In the genomic region with DNA sequence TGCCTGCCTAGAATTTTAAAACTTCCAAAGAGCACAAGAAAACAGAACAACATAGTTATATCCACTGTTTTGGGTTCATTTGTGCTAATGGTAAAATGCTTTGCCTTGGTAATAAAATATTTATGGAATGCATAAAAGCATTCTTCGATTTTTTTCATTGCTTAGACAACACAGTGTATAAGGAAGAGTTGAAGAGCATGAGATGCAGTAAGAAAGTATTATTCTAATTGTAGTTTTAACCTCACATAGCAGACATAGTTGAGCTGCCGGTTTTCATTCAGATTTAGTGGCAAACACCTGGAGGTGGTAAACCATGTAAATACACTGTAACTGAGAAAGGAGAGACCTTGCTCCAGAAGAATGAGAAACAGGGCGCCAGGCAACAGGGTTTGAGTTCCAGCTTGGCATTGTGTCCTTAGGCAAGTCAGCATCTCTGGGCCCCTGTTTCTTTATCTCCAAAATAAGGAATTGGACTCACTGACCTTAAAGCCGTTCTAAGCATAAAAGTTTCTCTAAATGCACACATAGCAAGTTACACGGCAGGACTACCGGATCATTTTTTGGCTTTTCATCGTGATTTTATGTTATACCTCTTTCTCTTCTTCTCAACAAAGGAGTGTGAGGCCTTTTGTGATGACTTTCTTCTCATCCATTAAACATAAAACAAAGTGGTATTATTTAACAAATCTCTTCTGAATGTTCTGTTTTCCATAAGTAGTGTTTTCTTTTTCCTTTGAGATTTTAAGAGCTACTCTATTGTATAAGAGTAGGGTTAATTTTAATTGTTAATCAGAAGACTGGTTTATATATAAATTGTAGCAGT, we compare ENCODE assay signal across 10 cellular contexts. TPM values are rescaled to one million over a fixed set of nuclear protein-coding genes. Genes with fewer than 3 reads are reported as not detected.
DNase-seq lines count a peak whose midpoint lies in the region; ATAC-seq and TF ChIP-seq lines count a peak whose summit lies in the region.
"Had no signal": no experiment of that assay in that cellular context is flagged by ENCODE, and none has a peak within 500 bp of the region (broad histone marks: within the 10 kb centered on the region; RNA-seq: fewer than 3 reads in every experiment).

No MANE protein-coding gene starts in this region.

- no peak for DNase-seq in activated naive CD4-positive, alpha-beta T cell treated with anti-CD3 and anti-CD28 coated beads for 36 hours
- DNase-seq in activated naive CD4-positive, alpha-beta T cell treated with anti-CD3 and anti-CD28 coated beads, Interleukin-2, amount 50 U/mL, for 72 hours (ENCODE audit: low spot score in 2 of 2): no peak
- no peak for DNase-seq in SKM-1 (lab: John Stamatoyannopoulos, UW; ENCODE audit: unreplicated experiment)
- no peak for DNase-seq in GM13977 (ENCODE audit: low spot score)
- DNase-seq: stimulated activated naive CD8-positive, alpha-beta T cell treated with anti-CD3 and anti-CD28 coated beads, Interleukin-15, Interleukin-2, amounts not matched to agents 100 U/mL and 50 U/mL, for 24 hours had no signal

- H3K4me1 ChIP-seq in iPS-18a (ENCODE audit: control insufficient read depth, low read depth, low read length): peaks cover 80% of the 10 kb centered on the region
- H3K4me1 ChIP-seq in skeletal muscle tissue (ENCODE audit: control insufficient read depth in 3 of 3, insufficient read depth in 3 of 3, low read length in 3 of 3): peaks cover 60 to 70% (median 64%) of the 10 kb centered on the region in 3 donors

- H3K27me3 ChIP-seq in iPS-18a (ENCODE audit: control insufficient read depth, insufficient read depth, low read length) (no peaks in the 10 kb centered on the region), skeletal muscle tissue (ENCODE audit: control insufficient read depth in 3 of 3, insufficient read depth in 3 of 3, low read length in 3 of 3) (no peaks in the 10 kb centered on the region)

- intact Hi-C loops in activated naive CD4-positive, alpha-beta T cell treated with anti-CD3 and anti-CD28 coated beads for 36 hours (cut with micrococcal nuclease): loop anchor here (1.0 to 10.0 kb wide), 3 partner anchors 7 to 1585 kb away; a partner anchor contains a TSS

- no peak overlapping the region for H3K4me3 Mint-ChIP-seq in activated naive CD4-positive, alpha-beta T cell treated with anti-CD3 and anti-CD28 coated beads for 36 hours

- peak overlapping the region; percentile 69 for H3K9ac ChIP-seq in iPS-18a (ENCODE audit: low read length)
- peak overlapping the region in 1 of 3 donors; percentile 3 for H3K9ac ChIP-seq in skeletal muscle tissue (ENCODE audit: low read depth in 1 of 3, low read length in 3 of 3)

- CTCF ChIA-PET in activated naive CD4-positive, alpha-beta T cell treated with anti-CD3 and anti-CD28 coated beads for 36 hours (lab: Charles Lee): interaction anchor here (1.0 to 2.4 kb wide), 2 partner anchors 11 to 481 kb away, joined by 3 to 10 read pairs; no protein-coding TSS in a partner anchor

- H3K27ac Mint-ChIP-seq in activated naive CD4-positive, alpha-beta T cell treated with anti-CD3 and anti-CD28 coated beads for 36 hours: peak overlapping the region; percentile 66
- no peak overlapping the region for H3K27ac Mint-ChIP-seq in activated naive CD4-positive, alpha-beta T cell treated with anti-CD3 and anti-CD28 coated beads, Interleukin-2, amount 50 U/mL, for 72 hours

- no peak for TF ChIP-seq CTCF in GM13977 (IDR thresholded peaks at IDR 0.05; ENCODE audit: extremely low read depth, insufficient read depth, missing control alignments)

- H3K4me1 Mint-ChIP-seq in activated naive CD4-positive, alpha-beta T cell treated with anti-CD3 and anti-CD28 coated beads for 36 hours (ENCODE audit: low read depth): peaks cover 84% of the 10 kb centered on the region

- peaks cover 13% of the 10 kb centered on the region for H3K36me3 ChIP-seq in iPS-18a (ENCODE audit: control insufficient read depth, low read depth, low read length)
- no peaks in the 10 kb centered on the region for H3K36me3 ChIP-seq in skeletal muscle tissue (ENCODE audit: control insufficient read depth in 3 of 3, insufficient read depth in 3 of 3, low read length in 3 of 3)

- H3K4me3 ChIP-seq in iPS-18a (ENCODE audit: low read length): peak overlapping the region; percentile 93
- H3K4me3 ChIP-seq in skeletal muscle tissue (ENCODE audit: low read length in 3 of 3): peak overlapping the region in 1 of 3 donors; percentile 6

- no peak for ATAC-seq in activated naive CD4-positive, alpha-beta T cell treated with anti-CD3 and anti-CD28 coated beads, Interleukin-2, amount 50 U/mL, for 72 hours
- ATAC-seq in HG02970 (IDR thresholded peaks at IDR 0.05; ENCODE audit: low FRiP score, unreplicated experiment): no peak

- no peaks in the 10 kb centered on the region for H3K27me3 Mint-ChIP-seq in activated naive CD4-positive, alpha-beta T cell treated with anti-CD3 and anti-CD28 coated beads for 36 hours (ENCODE audit: low read depth)

- H3K9me3 ChIP-seq in iPS-18a (ENCODE audit: control insufficient read depth, low read depth, low read length) (no peaks in the 10 kb centered on the region), skeletal muscle tissue (ENCODE audit: control insufficient read depth in 3 of 3, low read length in 3 of 3) (no peaks in the 10 kb centered on the region)

- in situ Hi-C loops in GM13977 (cut with MboI; ENCODE audit: low pct_unique_long_range_greater_than_20kb, low sequenced_read_pairs, unreplicated experiment): loop anchor here (10.0 kb wide), 1 partner anchor 155 kb away; no protein-coding TSS in a partner anchor

- peaks cover 10% of the 10 kb centered on the region for H3K36me3 Mint-ChIP-seq in activated naive CD4-positive, alpha-beta T cell treated with anti-CD3 and anti-CD28 coated beads for 36 hours (ENCODE audit: low read depth)
- H3K36me3 Mint-ChIP-seq in activated naive CD4-positive, alpha-beta T cell treated with anti-CD3 and anti-CD28 coated beads, Interleukin-2, amount 50 U/mL, for 72 hours: peaks cover 0 to 51% of the 10 kb centered on the region in 2 donors

- H3K27ac ChIP-seq in angular gyrus (ENCODE audit: low read depth, low read length) (peak overlapping the region; percentile 56), iPS-18a (ENCODE audit: low read length) (peak overlapping the region; percentile 34), skeletal muscle tissue (ENCODE audit: low read depth, low read length) (peak overlapping the region; percentile 1)
- H3K27ac ChIP-seq: RWPE1 had no signal

- H3K9me3 Mint-ChIP-seq in activated naive CD4-positive, alpha-beta T cell treated with anti-CD3 and anti-CD28 coated beads for 36 hours: peaks cover 7% of the 10 kb centered on the region
- peaks cover 5 to 15% of the 10 kb centered on the region in 2 donors for H3K9me3 Mint-ChIP-seq in activated naive CD4-positive, alpha-beta T cell treated with anti-CD3 and anti-CD28 coated beads, Interleukin-2, amount 50 U/mL, for 72 hours

RNA-seq across cellular contexts. Expression of a gene that starts 7.9 kb away (rescaled TPM):
- 10 to 100 TPM; 82.2 to 93.1 TPM for total RNA-seq in activated naive CD4-positive, alpha-beta T cell treated with anti-CD3 and anti-CD28 coated beads for 36 hours
- 100 to 1,000 TPM in 1 of 2 donors, 10 to 100 TPM in 1; 97.2 to 100 TPM for total RNA-seq in activated naive CD4-positive, alpha-beta T cell treated with anti-CD3 and anti-CD28 coated beads, Interleukin-2, amount 50 U/mL, for 72 hours
- 270 TPM for total RNA-seq in skeletal muscle tissue

Comparison
In these comparisons a context has a peak if more than half of its experiments do, and no peak if none do; other contexts are left out.
1. H3K27ac ChIP-seq: peak in every context shown above with its lines; median percentile 56 in angular gyrus; 34 in iPS-18a; 1 in skeletal muscle tissue.